21 cellular contexts compared by ENCODE assay signal in the genomic region with DNA sequence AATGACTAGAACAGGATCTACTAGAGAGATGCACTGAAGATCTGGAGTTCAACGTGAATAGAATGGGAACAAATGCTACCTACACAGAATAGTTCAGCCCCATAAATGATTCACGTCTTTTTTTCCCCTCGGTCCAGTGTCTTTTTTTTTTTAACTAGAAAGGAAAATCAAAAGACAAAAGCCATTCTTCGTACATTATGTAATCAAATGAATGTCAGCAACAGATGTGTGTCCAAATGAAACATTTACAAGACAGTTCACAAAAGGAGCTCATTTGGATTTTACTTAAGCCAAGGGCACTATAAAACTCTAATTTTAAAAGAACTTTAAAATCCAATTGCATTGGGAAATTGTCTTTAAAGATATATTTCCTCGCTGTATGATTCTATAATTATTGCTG.
"Had no signal": no experiment of that assay in that cellular context is flagged by ENCODE, and none has a peak within 500 bp of the region (broad histone marks: within the 10 kb centered on the region; RNA-seq: fewer than 3 reads in every experiment).

No MANE protein-coding gene starts in this region.

- H3K36me3 Mint-ChIP-seq: natural killer cell treated with Interleukin-12 subunit alpha and Interleukin-12 subunit beta and Interleukin-15 and Interleukin-18, amount 100 ng/mL, for 72 hours; stimulated activated naive B cell treated with anti-CD40 and anti-IgM and Interleukin-4, amounts not matched to agents 10 μg/mL and 1 μg/mL and 100 μg/mL, for 72 hours had no signal

- H3K36me3 ChIP-seq: heart left ventricle, right lobe of liver, spleen, thoracic aorta, transverse colon had no signal

- H3K79me2 ChIP-seq: parathyroid adenoma had no signal

- H3K27me3 ChIP-seq: heart left ventricle, right lobe of liver, spleen, transverse colon had no signal

- ATAC-seq: effector memory CD8-positive, alpha-beta T cell; left lobe of liver; mucosa of descending colon; natural killer cell treated with Interleukin-12 subunit alpha and Interleukin-12 subunit beta and Interleukin-15 and Interleukin-18, amount 100 ng/mL, for 72 hours; psoas muscle; stimulated activated naive B cell treated with anti-CD40 and anti-IgM and Interleukin-4, amounts not matched to agents 10 μg/mL and 1 μg/mL and 100 μg/mL, for 72 hours; stimulated activated naive CD8-positive, alpha-beta T cell treated with anti-CD3 and anti-CD28 coated beads, Interleukin-15, amount 100 ng/mL, for 72 hours had no signal

- H3K4me1 Mint-ChIP-seq: stimulated activated naive B cell treated with anti-CD40 and anti-IgM and Interleukin-4, amounts not matched to agents 10 μg/mL and 1 μg/mL and 100 μg/mL, for 72 hours; stimulated activated naive CD8-positive, alpha-beta T cell treated with anti-CD3 and anti-CD28 coated beads, Interleukin-15, amount 100 ng/mL, for 72 hours had no signal

- H3K9me3 ChIP-seq: heart left ventricle, mucosa of descending colon, psoas muscle, right lobe of liver, spleen, thoracic aorta, transverse colon had no signal

- H3K9me3 Mint-ChIP-seq: effector memory CD8-positive, alpha-beta T cell; natural killer cell treated with Interleukin-12 subunit alpha and Interleukin-12 subunit beta and Interleukin-15 and Interleukin-18, amount 100 ng/mL, for 72 hours; stimulated activated naive B cell treated with anti-CD40 and anti-IgM and Interleukin-4, amounts not matched to agents 10 μg/mL and 1 μg/mL and 100 μg/mL, for 72 hours; stimulated activated naive CD8-positive, alpha-beta T cell treated with anti-CD3 and anti-CD28 coated beads, Interleukin-15, amount 100 ng/mL, for 72 hours had no signal

- H3K4me3 Mint-ChIP-seq: dendritic cell treated with granulocyte-macrophage colony-stimulating factor and Interleukin-4, amounts not matched to agents 40 ng/mL and 50 ng/mL, for 4 days; effector memory CD8-positive, alpha-beta T cell; natural killer cell treated with Interleukin-12 subunit alpha and Interleukin-12 subunit beta and Interleukin-15 and Interleukin-18, amount 100 ng/mL, for 72 hours; stimulated activated naive B cell treated with anti-CD40 and anti-IgM and Interleukin-4, amounts not matched to agents 10 μg/mL and 1 μg/mL and 100 μg/mL, for 72 hours; stimulated activated naive CD8-positive, alpha-beta T cell treated with anti-CD3 and anti-CD28 coated beads, Interleukin-15, amount 100 ng/mL, for 72 hours had no signal

- H3K9ac ChIP-seq: parathyroid adenoma had no signal

- H2AFZ ChIP-seq: parathyroid adenoma had no signal

- H3K4me3 ChIP-seq: heart left ventricle, mucosa of descending colon, psoas muscle, right lobe of liver, spleen, thoracic aorta, transverse colon had no signal

- H3K4me1 ChIP-seq: spleen, transverse colon had no signal

- H3K27ac Mint-ChIP-seq: dendritic cell treated with granulocyte-macrophage colony-stimulating factor and Interleukin-4, amounts not matched to agents 40 ng/mL and 50 ng/mL, for 4 days; effector memory CD8-positive, alpha-beta T cell; natural killer cell treated with Interleukin-12 subunit alpha and Interleukin-12 subunit beta and Interleukin-15 and Interleukin-18, amount 100 ng/mL, for 72 hours; stimulated activated naive B cell treated with anti-CD40 and anti-IgM and Interleukin-4, amounts not matched to agents 10 μg/mL and 1 μg/mL and 100 μg/mL, for 72 hours; stimulated activated naive CD8-positive, alpha-beta T cell treated with anti-CD3 and anti-CD28 coated beads, Interleukin-15, amount 100 ng/mL, for 72 hours had no signal

- H3K27ac ChIP-seq: heart left ventricle, parathyroid adenoma, psoas muscle, right lobe of liver, spleen, thoracic aorta, transverse colon had no signal

- DNase-seq: effector memory CD8-positive, alpha-beta T cell; foreskin melanocyte; heart left ventricle; hippocampal formation; mucosa of descending colon; psoas muscle; retina; right lobe of liver; spleen; stimulated activated CD4-positive, alpha-beta T cell treated with anti-CD3 and anti-CD28 coated beads, Interleukin-15, amount 100 ng/mL, for 24 hours; stimulated activated CD4-positive, alpha-beta T cell treated with anti-CD3 and anti-CD28 coated beads, Interleukin-1b, Interleukin-23, amount 100 ng/mL, for 48 hours; stimulated activated CD4-positive, alpha-beta T cell treated with anti-CD3 and anti-CD28 coated beads, Interleukin-4, amount 100 ng/mL, for 24 hours; stimulated activated naive B cell treated with anti-CD40 and anti-IgM and Interleukin-4, amounts not matched to agents 10 μg/mL and 1 μg/mL and 100 μg/mL, for 72 hours; stimulated activated naive CD8-positive, alpha-beta T cell treated with anti-CD3 and anti-CD28 coated beads, Interleukin-15, amount 100 ng/mL, for 72 hours; substantia nigra; transverse colon had no signal

- H3K27me3 Mint-ChIP-seq: dendritic cell treated with granulocyte-macrophage colony-stimulating factor and Interleukin-4, amounts not matched to agents 40 ng/mL and 50 ng/mL, for 4 days; effector memory CD8-positive, alpha-beta T cell; natural killer cell treated with Interleukin-12 subunit alpha and Interleukin-12 subunit beta and Interleukin-15 and Interleukin-18, amount 100 ng/mL, for 72 hours; stimulated activated naive B cell treated with anti-CD40 and anti-IgM and Interleukin-4, amounts not matched to agents 10 μg/mL and 1 μg/mL and 100 μg/mL, for 72 hours; stimulated activated naive CD8-positive, alpha-beta T cell treated with anti-CD3 and anti-CD28 coated beads, Interleukin-15, amount 100 ng/mL, for 72 hours had no signal
